In genomic region chr1:7991504-7992440, GRCh38 we compare ENCODE assay signal across 1 cellular context.
TF ChIP-seq lines count a peak whose summit lies in the region.

No MANE protein-coding gene starts in this region.

TF ChIP-seq in HepG2, 621 proteins besides CTCF, POLR2A, EP300 and RAD21:
- peak; percentile 24; the same call in 1 of the 2 replicates for TF ChIP-seq ZBTB33 (CRISPR knock-in tag; IDR thresholded peaks at IDR 0.05)
- TF ChIP-seq MTERF4 (CRISPR knock-in tag; IDR thresholded peaks at IDR 0.05), result no peak
